8 cellular contexts compared by ENCODE assay signal in genomic region chr2:73175663-73176204, GRCh38. TPM values are rescaled to one million over a fixed set of nuclear protein-coding genes. Genes with fewer than 3 reads are reported as not detected.
DNase-seq lines count a peak whose midpoint lies in the region; ATAC-seq and TF ChIP-seq lines count a peak whose summit lies in the region.

No MANE protein-coding gene starts in this region.

- H3K27me3 Mint-ChIP-seq in activated T-cell treated with anti-CD3 and anti-CD28 coated beads, Interleukin-2, amount 50 U/mL, for 4 hours (ENCODE audit: low read depth) = peaks cover 50% of the 10 kb centered on the region

- H3K4me3 Mint-ChIP-seq in activated T-cell treated with anti-CD3 and anti-CD28 coated beads, Interleukin-2, amount 50 U/mL, for 4 hours = peak overlapping the region; percentile 86

- H3K36me3 ChIP-seq in esophagus muscularis mucosa = no peaks in the 10 kb centered on the region
- no peaks in the 10 kb centered on the region for H3K36me3 ChIP-seq in mucosa of stomach (ENCODE audit: control insufficient read depth, insufficient read depth, low read length)

- no peak for TF ChIP-seq CTCF in esophagus muscularis mucosa (IDR thresholded peaks at IDR 0.05)

- no peaks in the 10 kb centered on the region for H3K36me3 Mint-ChIP-seq in activated T-cell treated with anti-CD3 and anti-CD28 coated beads, Interleukin-2, amount 50 U/mL, for 4 hours (ENCODE audit: insufficient read depth)

- peak overlapping the region; percentile 54 to 64 (median 62) for H3K4me3 ChIP-seq in esophagus muscularis mucosa
- peak overlapping the region; percentile 46 for H3K4me3 ChIP-seq in mucosa of stomach (ENCODE audit: low read length)

- WGBS in esophagus muscularis mucosa = 2% methylated on average over 15 of the region's 59 CpGs

- ATAC-seq in activated T-cell treated with anti-CD3 and anti-CD28 coated beads, Interleukin-2, amount 50 U/mL, for 4 hours = peak; percentile 41 to 44
- no peak for ATAC-seq in GM21528 (IDR thresholded peaks at IDR 0.05; ENCODE audit: low FRiP score, unreplicated experiment)

- H3K27ac ChIP-seq in esophagus muscularis mucosa (replicated peaks in 1 of 4) = peak overlapping the region; percentile 66 to 79 (median 77)

- H3K4me1 ChIP-seq in esophagus muscularis mucosa (peaks cover 23 to 31% (median 29%) of the 10 kb centered on the region in 4 donors), mucosa of stomach (ENCODE audit: control insufficient read depth, insufficient read depth, low read length) (peaks cover 28% of the 10 kb centered on the region)

- TF ChIP-seq EP300 in esophagus muscularis mucosa (IDR thresholded peaks at IDR 0.05) = no peak

- peaks cover 0 to 71% (median 12%) of the 10 kb centered on the region in 4 donors for H3K27me3 ChIP-seq in esophagus muscularis mucosa
- peaks cover 57% of the 10 kb centered on the region for H3K27me3 ChIP-seq in mucosa of stomach (ENCODE audit: control insufficient read depth, insufficient read depth, low read length)

- intact Hi-C loops in esophagus muscularis mucosa (cut with DNase I) = loop anchor here (5.0 kb wide), 3 partner anchors 88 to 278 kb away; partner anchors contain the start of gene SFXN5

- H3K4me1 Mint-ChIP-seq in activated T-cell treated with anti-CD3 and anti-CD28 coated beads, Interleukin-2, amount 50 U/mL, for 4 hours (ENCODE audit: low read depth) = peaks cover 21% of the 10 kb centered on the region

- no peaks in the 10 kb centered on the region for H3K9me3 ChIP-seq in esophagus muscularis mucosa
- H3K9me3 ChIP-seq in mucosa of stomach (ENCODE audit: control insufficient read depth, low read length) = no peaks in the 10 kb centered on the region

- TF ChIP-seq POLR2A in esophagus muscularis mucosa (IDR thresholded peaks at IDR 0.05; ENCODE audit: low read depth) = no peak

- DNase-seq in NCI-H748 (lab: John Stamatoyannopoulos, UW; ENCODE audit: unreplicated experiment) = peak; percentile 57
- no peak for DNase-seq in NCI-H748 treated with DMSO at 0.1 percent for 48 hours (lab: John Stamatoyannopoulos, UW)
- peak; percentile 36 for DNase-seq in NOMO-1 treated with DMSO at 0.1 percent for 48 hours (lab: John Stamatoyannopoulos, UW; ENCODE audit: unreplicated experiment)
- peak; percentile 63 for DNase-seq in activated T-cell treated with anti-CD3 and anti-CD28 coated beads, Interleukin-2, amount 50 U/mL, for 4 hours
- DNase-seq in esophagus muscularis mucosa (ENCODE audit: extremely low spot score) = peak; percentile 93
- DNase-seq in stimulated activated CD8-positive, alpha-beta memory T cell treated with anti-CD3 and anti-CD28 coated beads, Interleukin-7, amount 100 ng/mL, for 1 hour (ENCODE audit: low read depth in 2 of 2) = peak; percentile 42 to 53

- H3K9me3 Mint-ChIP-seq in activated T-cell treated with anti-CD3 and anti-CD28 coated beads, Interleukin-2, amount 50 U/mL, for 4 hours = no peaks in the 10 kb centered on the region

- peak overlapping the region; percentile 34 for H3K9ac ChIP-seq in mucosa of stomach (ENCODE audit: low read length)

RNA-seq across cellular contexts. Expression of gene NOTO, which starts 26.6 kb away (rescaled TPM):
- not detected for total RNA-seq in activated T-cell treated with anti-CD3 and anti-CD28 coated beads, Interleukin-2, amount 50 U/mL, for 4 hours
- total RNA-seq in esophagus muscularis mucosa = not detected

RNA-seq across cellular contexts. Expression of gene SMYD5, which starts 38.3 kb away (rescaled TPM):
- total RNA-seq in activated T-cell treated with anti-CD3 and anti-CD28 coated beads, Interleukin-2, amount 50 U/mL, for 4 hours = 10 to 100 TPM; 70.8 to 78.4 (median 74.4) TPM
- 10 to 100 TPM; 12.1 to 19.6 (median 15.4) TPM for total RNA-seq in esophagus muscularis mucosa

RNA-seq across cellular contexts. Expression of gene PRADC1, which starts 57.3 kb away (rescaled TPM):
- 10 to 100 TPM; 29.5 to 32.3 (median 30.5) TPM for total RNA-seq in activated T-cell treated with anti-CD3 and anti-CD28 coated beads, Interleukin-2, amount 50 U/mL, for 4 hours
- 10 to 100 TPM; 29.0 to 49.0 (median 33.2) TPM for total RNA-seq in esophagus muscularis mucosa

RNA-seq across cellular contexts. Expression of gene CCT7, which starts 58.4 kb away (rescaled TPM):
- 1,000 to 10,000 TPM in 1 of 3 donors, 100 to 1,000 TPM in 2; 924 to 1,031 (median 969) TPM for total RNA-seq in activated T-cell treated with anti-CD3 and anti-CD28 coated beads, Interleukin-2, amount 50 U/mL, for 4 hours
- 100 to 1,000 TPM; 193 to 244 (median 222) TPM for total RNA-seq in esophagus muscularis mucosa
